7 cellular contexts compared by ENCODE assay signal in the genomic region with DNA sequence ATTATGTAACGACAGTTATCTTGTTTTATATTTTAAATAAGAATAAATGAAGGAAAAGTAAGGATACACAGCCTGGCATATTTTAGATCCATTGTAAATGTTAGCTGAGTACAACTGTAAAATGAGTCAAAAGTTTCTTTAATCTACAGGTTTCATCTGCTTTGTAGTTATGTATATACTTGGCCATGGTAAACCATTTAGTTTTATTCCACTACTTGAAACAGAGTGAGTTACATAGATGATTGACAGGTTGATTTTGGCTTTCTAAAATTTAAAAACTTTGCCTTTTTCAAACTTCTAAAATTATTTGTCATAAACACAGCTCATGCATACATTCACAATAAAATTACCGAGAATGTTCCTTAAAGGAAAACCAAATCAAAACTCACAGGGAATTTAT.
"Had no signal": no experiment of that assay in that cellular context is flagged by ENCODE, and none has a peak within 500 bp of the region (broad histone marks: within the 10 kb centered on the region; RNA-seq: fewer than 3 reads in every experiment).

No MANE protein-coding gene starts in this region.

- H3K27ac ChIP-seq: HL-60, KMS-11 had no signal

- ATAC-seq: HepG2, K562 had no signal

- H3K4me2 ChIP-seq: KMS-11 had no signal

- H3K4me3 ChIP-seq: K562 had no signal

- DNase-seq: IMR-90, KBM-7, KG1 had no signal
